ENCODE assay signal across 1 cellular context in the genomic region with DNA sequence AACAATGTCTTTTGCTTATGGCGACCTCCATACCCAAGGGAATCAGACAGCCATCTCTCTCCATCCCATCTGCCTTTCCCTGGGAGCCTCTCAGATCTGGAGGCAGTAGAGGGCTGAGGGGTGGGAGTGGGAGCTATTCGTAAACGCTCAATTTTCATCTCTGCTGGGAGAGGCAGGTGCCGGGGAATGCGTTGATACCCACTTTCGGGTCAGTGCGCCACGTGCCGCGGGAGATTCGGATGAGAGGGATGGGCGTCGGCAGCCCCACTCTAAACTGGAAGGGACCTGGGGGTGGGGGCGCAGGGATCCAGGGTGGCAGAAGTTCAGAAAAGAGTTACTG.
TF ChIP-seq lines count a peak whose summit lies in the region.

No MANE protein-coding gene starts in this region.

TF ChIP-seq in HepG2, 621 proteins besides CTCF, POLR2A, EP300 and RAD21:
- TF ChIP-seq CREM (IDR thresholded peaks at IDR 0.05) = no peak
- no peak for TF ChIP-seq CREM (CRISPR knock-in tag; IDR thresholded peaks at IDR 0.05)
- no peak for TF ChIP-seq TCF7 (IDR thresholded peaks at IDR 0.05; ENCODE audit: low read depth)
- TF ChIP-seq, protein P1, sequence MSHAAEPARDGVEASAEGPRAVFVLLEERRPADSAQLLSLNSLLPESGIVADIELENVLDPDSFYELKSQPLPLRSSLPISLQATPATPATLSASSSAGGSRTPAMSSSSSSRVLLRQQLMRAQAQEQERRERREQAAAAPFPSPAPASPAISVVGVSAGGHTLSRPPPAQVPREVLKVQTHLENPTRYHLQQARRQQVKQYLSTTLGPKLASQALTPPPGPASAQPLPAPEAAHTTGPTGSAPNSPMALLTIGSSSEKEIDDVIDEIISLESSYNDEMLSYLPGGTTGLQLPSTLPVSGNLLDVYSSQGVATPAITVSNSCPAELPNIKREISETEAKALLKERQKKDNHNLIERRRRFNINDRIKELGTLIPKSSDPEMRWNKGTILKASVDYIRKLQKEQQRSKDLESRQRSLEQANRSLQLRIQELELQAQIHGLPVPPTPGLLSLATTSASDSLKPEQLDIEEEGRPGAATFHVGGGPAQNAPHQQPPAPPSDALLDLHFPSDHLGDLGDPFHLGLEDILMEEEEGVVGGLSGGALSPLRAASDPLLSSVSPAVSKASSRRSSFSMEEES (CRISPR knock-in tag; IDR thresholded peaks at IDR 0.05) = no peak
